ENCODE assay signal across 8 cellular contexts in the genomic region with DNA sequence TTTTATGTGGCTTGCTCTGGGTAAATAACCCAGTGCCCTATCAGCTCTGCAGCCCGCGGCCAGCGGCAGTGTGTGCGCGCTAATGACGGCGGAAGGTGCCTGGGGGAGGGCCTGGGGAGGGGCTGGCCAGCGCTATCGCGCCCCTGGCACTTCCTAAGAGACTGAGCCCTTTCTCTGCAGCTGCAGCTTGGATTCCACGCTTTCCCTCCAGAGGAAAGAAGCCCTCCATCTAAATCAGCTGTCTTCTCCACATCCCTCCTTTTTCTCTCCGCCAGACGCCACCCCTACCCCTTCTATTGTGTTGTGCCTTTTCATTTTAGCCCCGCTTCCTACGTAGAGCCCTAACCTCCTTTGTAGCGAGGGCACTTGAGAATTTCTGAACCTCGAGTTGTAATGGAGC. TPM values are rescaled to one million over a fixed set of nuclear protein-coding genes. Genes with fewer than 3 reads are reported as not detected.
DNase-seq lines count a peak whose midpoint lies in the region; ATAC-seq, FAIRE-seq and TF ChIP-seq lines count a peak whose summit lies in the region.

No MANE protein-coding gene starts in this region.

- H2AFZ ChIP-seq in mesenchymal stem cell (ENCODE audit: low read depth, low read length) = peak overlapping the region; percentile 93

- H3K4me1 ChIP-seq in ES-I3 (ENCODE audit: insufficient read depth, low read length) (no peaks in the 10 kb centered on the region), mesenchymal stem cell (ENCODE audit: control insufficient read depth, insufficient read depth, low read depth, low read length) (peaks cover 10% of the 10 kb centered on the region)

- no peak for TF ChIP-seq CTCF in bronchial epithelial cell (IDR thresholded peaks at IDR 0.05; ENCODE audit: insufficient read depth, low read length, severe bottlenecking)

- no peak overlapping the region for H2BK15ac ChIP-seq in mesenchymal stem cell (ENCODE audit: low read depth, poor library complexity, severe bottlenecking)

- no peaks in the 10 kb centered on the region for H3K79me1 ChIP-seq in mesenchymal stem cell (replicated peaks; ENCODE audit: low read length, poor library complexity, severe bottlenecking)

- DNase-seq in NCI-H2227 treated with DMSO at 0.1 percent for 48 hours (lab: John Stamatoyannopoulos, UW) = peak; percentile 48
- no peak for DNase-seq in bronchial epithelial cell (ENCODE audit: low read depth)
- DNase-seq in mesenchymal stem cell = no peak
- DNase-seq in activated CD8-positive, alpha-beta memory T cell treated with anti-CD3 and anti-CD28 coated beads, Interleukin-2, amount 50 U/mL, for 48 hours = no peak
- DNase-seq in middle frontal gyrus (ENCODE audit: extremely low spot score, low spot score) = no peak

- H4K8ac ChIP-seq in mesenchymal stem cell (ENCODE audit: low read length) = no peak overlapping the region

- H3K36me3 ChIP-seq in ES-I3 (ENCODE audit: insufficient read depth, low read length) (no peaks in the 10 kb centered on the region), bronchial epithelial cell (ENCODE audit: control insufficient read depth, insufficient read depth, low read length) (no peaks in the 10 kb centered on the region), mesenchymal stem cell (ENCODE audit: control insufficient read depth in 1 of 2, insufficient read depth in 2 of 2, low read depth in 1 of 2, low read length in 2 of 2) (no peaks in the 10 kb centered on the region)

- FAIRE-seq in bronchial epithelial cell (lab: Jason Lieb, UNC) = no peak

- no peak overlapping the region for H2BK5ac ChIP-seq in mesenchymal stem cell (ENCODE audit: low read depth, low read length, poor library complexity, severe bottlenecking)

- no peak overlapping the region for H3K23ac ChIP-seq in mesenchymal stem cell (ENCODE audit: low read length in 2 of 2)

- H3K4ac ChIP-seq in mesenchymal stem cell (ENCODE audit: low read depth in 1 of 2, low read length in 2 of 2) = no peak overlapping the region

- H3K18ac ChIP-seq in mesenchymal stem cell (ENCODE audit: low read depth in 1 of 2, low read length in 2 of 2) = no peak overlapping the region

- H3K4me3 ChIP-seq in bronchial epithelial cell (ENCODE audit: low read depth, low read length) (peak overlapping the region; percentile 47), mesenchymal stem cell (ENCODE audit: insufficient read depth in 1 of 2, low read depth in 1 of 2, low read length in 2 of 2) (peak overlapping the region in 1 of 2 experiments; percentile 92)

- no peak overlapping the region for H2BK12ac ChIP-seq in mesenchymal stem cell (ENCODE audit: low read length in 2 of 2)

- H2BK120ac ChIP-seq in mesenchymal stem cell (ENCODE audit: low read depth, low read length) = no peak overlapping the region

- H3K9ac ChIP-seq in ES-I3 (ENCODE audit: low read depth, low read length) (peak overlapping the region; percentile 66), mesenchymal stem cell (ENCODE audit: low read length) (peak overlapping the region; percentile 60)

- no peak overlapping the region for H3K14ac ChIP-seq in mesenchymal stem cell (ENCODE audit: low read length in 2 of 2)

- H3K27me3 ChIP-seq in bronchial epithelial cell (ENCODE audit: control insufficient read depth, insufficient read depth, low read length) = peaks cover 3% of the 10 kb centered on the region
- H3K27me3 ChIP-seq in mesenchymal stem cell (ENCODE audit: control insufficient read depth in 1 of 2, insufficient read depth in 1 of 2, low read length in 2 of 2) = peaks cover 14 to 27% of the 10 kb centered on the region in 2 experiments

- no peak overlapping the region for H2AK5ac ChIP-seq in mesenchymal stem cell (ENCODE audit: low read length, severe bottlenecking)

- H3K4me2 ChIP-seq in mesenchymal stem cell (ENCODE audit: low read length, poor library complexity, severe bottlenecking) = peak overlapping the region; percentile 89

- H3K9me3 ChIP-seq in ES-I3 (ENCODE audit: control insufficient read depth, insufficient read depth, low read length) = no peaks in the 10 kb centered on the region
- no peaks in the 10 kb centered on the region for H3K9me3 ChIP-seq in mesenchymal stem cell (ENCODE audit: control insufficient read depth, low read length)

- under 1% methylated on average over 15 of the region's 17 CpGs for WGBS in mesenchymal stem cell

- no peak overlapping the region for H4K91ac ChIP-seq in mesenchymal stem cell (ENCODE audit: low read length)

- ATAC-seq in GM21360 (IDR thresholded peaks at IDR 0.05; ENCODE audit: unreplicated experiment) (no peak), esophagus mucosa (no peak)

- no peak overlapping the region for H3K27ac ChIP-seq in mesenchymal stem cell (ENCODE audit: low read length, poor library complexity, severe bottlenecking)

RNA-seq across cellular contexts. Expression of gene RAB3C, which starts 0.9 kb away (rescaled TPM):
- not detected in 2 replicates for total RNA-seq in bronchial epithelial cell
- not detected for polyA plus RNA-seq in mesenchymal stem cell (2013, experiment 1 of 2)
- polyA plus RNA-seq in mesenchymal stem cell (2013, experiment 2 of 2) = not detected
- 1.8 TPM for total RNA-seq in esophagus mucosa
